In genomic region chr11:95930948-95931347, GRCh38 we compare ENCODE assay signal across 11 cellular contexts.
"Had no signal": no experiment of that assay in that cellular context is flagged by ENCODE, and none has a peak within 500 bp of the region (broad histone marks: within the 10 kb centered on the region; RNA-seq: fewer than 3 reads in every experiment).

No MANE protein-coding gene starts in this region.

- H3K4me2 ChIP-seq: GM23338 had no signal

- H3K4me3 ChIP-seq: GM23248, GM23338, HAP-1 had no signal

- FAIRE-seq: H1, H54 had no signal

- H3K9ac ChIP-seq: GM23248 had no signal

- ATAC-seq: GM23338, HCT116 had no signal

- H3K36me3 ChIP-seq: HAP-1 had no signal

- DNase-seq: GM23248, GOT3, H7, H9, HCEC 1CT, HFFc6 had no signal

- H2AFZ ChIP-seq: GM23248, GM23338 had no signal

- H3K4me1 ChIP-seq: HAP-1 had no signal

- H3K27ac ChIP-seq: GM23248 had no signal

- H3K9me3 ChIP-seq: HAP-1 had no signal
